In genomic region chr10:36412942-36413341, GRCh38 we compare ENCODE assay signal across 20 cellular contexts.
"Had no signal": no experiment of that assay in that cellular context is flagged by ENCODE, and none has a peak within 500 bp of the region (broad histone marks: within the 10 kb centered on the region; RNA-seq: fewer than 3 reads in every experiment).

No MANE protein-coding gene starts in this region.

- H3K27ac ChIP-seq: ascending aorta, esophagus squamous epithelium, neutrophil, parathyroid adenoma, sigmoid colon, stomach, upper lobe of left lung, VCaP had no signal

- H3K79me2 ChIP-seq: parathyroid adenoma had no signal

- H2AFZ ChIP-seq: parathyroid adenoma had no signal

- H3K36me3 ChIP-seq: ascending aorta, esophagus squamous epithelium, neutrophil, sigmoid colon, stomach, upper lobe of left lung had no signal

- ATAC-seq: left ventricle myocardium superior; naive thymus-derived CD8-positive, alpha-beta T cell; stimulated activated effector memory CD8-positive, alpha-beta T cell treated with anti-CD3 and anti-CD28 coated beads, Interleukin-12 subunit alpha, Interleukin-12 subunit beta, amount 100 ng/mL, for 72 hours had no signal

- H3K27me3 ChIP-seq: ascending aorta, esophagus squamous epithelium, neutrophil, sigmoid colon, stomach, upper lobe of left lung had no signal

- H3K4me3 ChIP-seq: ascending aorta, esophagus squamous epithelium, sigmoid colon, stomach, upper lobe of left lung had no signal

- H3K4me1 ChIP-seq: ascending aorta, esophagus squamous epithelium, parathyroid adenoma, sigmoid colon, stomach, upper lobe of left lung had no signal

- H3K9me3 ChIP-seq: esophagus squamous epithelium, neutrophil, sigmoid colon had no signal

- DNase-seq: activated CD4-positive, alpha-beta T cell treated with anti-CD3 and anti-CD28 coated beads, Interleukin-2, amount 50 U/mL, for 1 hour; activated CD4-positive, CD25-positive, alpha-beta regulatory T cell treated with anti-CD3 and anti-CD28 coated beads, Interleukin-2, amount 50 U/mL, for 72 hours; activated CD8-positive, alpha-beta memory T cell treated with anti-CD3 and anti-CD28 coated beads, Interleukin-2, amount 50 U/mL, for 4 hours; activated gamma-delta T cell; effector CD8-positive, alpha-beta T cell; esophagus squamous epithelium; kidney glomerular epithelial cell; left ventricle myocardium superior; mesenchymal stem cell; naive thymus-derived CD8-positive, alpha-beta T cell; sigmoid colon; stimulated activated CD4-positive, alpha-beta T cell treated with anti-CD3 and anti-CD28 coated beads, Interleukin-4, amount 100 ng/mL, for 24 hours; stomach; T-helper 2 cell; upper lobe of left lung had no signal
